Comparison of ENCODE assay signal across 8 cellular contexts in the genomic region with DNA sequence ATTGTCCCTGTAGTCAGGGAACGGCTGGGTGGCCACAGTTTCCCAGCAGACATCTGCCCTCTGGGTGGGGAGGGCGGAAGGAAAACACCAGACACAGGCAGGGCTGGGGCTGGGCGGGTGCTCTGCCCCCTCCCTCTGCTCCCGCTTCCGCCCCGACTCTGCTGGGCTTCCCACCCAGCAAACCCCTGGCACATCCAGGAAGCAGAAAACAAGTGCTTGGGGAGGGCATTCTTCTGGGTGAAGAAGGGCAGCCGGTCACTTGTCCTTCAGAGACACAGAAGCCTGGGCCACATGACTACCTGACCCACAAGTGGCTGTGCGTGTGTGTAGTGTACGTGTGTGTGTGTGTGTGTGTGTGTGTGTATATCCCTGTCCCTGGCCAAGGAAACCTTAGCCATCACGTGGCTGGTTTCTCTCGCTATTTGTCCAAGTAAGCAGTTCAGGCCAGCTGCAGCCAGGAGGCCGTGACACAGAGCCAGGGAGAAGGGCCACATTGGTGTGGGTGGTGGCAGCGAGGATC.
DNase-seq lines count a peak whose midpoint lies in the region; ATAC-seq, FAIRE-seq and TF ChIP-seq lines count a peak whose summit lies in the region.

No MANE protein-coding gene starts in this region.

- H3K36me3 Mint-ChIP-seq in activated naive CD4-positive, alpha-beta T cell treated with anti-CD3 and anti-CD28 coated beads for 36 hours (ENCODE audit: low read depth) = no peaks in the 10 kb centered on the region
- peaks cover 18% of the 10 kb centered on the region for H3K36me3 Mint-ChIP-seq in nephron (ENCODE audit: low read depth)

- no peak overlapping the region for H3K4me3 ChIP-seq in endothelial cell of umbilical vein (replicated peaks in 1 of 3; ENCODE audit: insufficient read depth in 1 of 3, low read depth in 1 of 3, low read length in 3 of 3)
- H3K4me3 ChIP-seq in vagina = no peak overlapping the region
- no peak overlapping the region for H3K4me3 ChIP-seq in WERI-Rb-1 (ENCODE audit: low read depth, low read length)

- no TSS peak for BruUV-seq in endothelial cell of umbilical vein (replicated peaks; lab: Mats Ljungman, UMichigan)

- no peaks in the 10 kb centered on the region for H3K27me3 Mint-ChIP-seq in activated naive CD4-positive, alpha-beta T cell treated with anti-CD3 and anti-CD28 coated beads for 36 hours (ENCODE audit: low read depth)
- no peaks in the 10 kb centered on the region for H3K27me3 Mint-ChIP-seq in nephron (ENCODE audit: low read depth)

- no peak for ATAC-seq in HG03280 (IDR thresholded peaks at IDR 0.05; ENCODE audit: unreplicated experiment)

- no peaks in the 10 kb centered on the region for H4K20me1 ChIP-seq in endothelial cell of umbilical vein (replicated peaks; ENCODE audit: control insufficient read depth, extremely low read depth, insufficient read depth, low read length)

- peaks cover 58% of the 10 kb centered on the region for H3K4me1 Mint-ChIP-seq in activated naive CD4-positive, alpha-beta T cell treated with anti-CD3 and anti-CD28 coated beads for 36 hours (ENCODE audit: low read depth)
- peaks cover 77% of the 10 kb centered on the region for H3K4me1 Mint-ChIP-seq in nephron

- H3K36me3 ChIP-seq in endothelial cell of umbilical vein (ENCODE audit: control insufficient read depth in 2 of 2, extremely low read depth in 1 of 2, insufficient read depth in 2 of 2, low read length in 2 of 2) (peaks cover 0 to 5% of the 10 kb centered on the region in 2 experiments), vagina (no peaks in the 10 kb centered on the region), WERI-Rb-1 (no peaks in the 10 kb centered on the region)

- H3K4me1 ChIP-seq in endothelial cell of umbilical vein (ENCODE audit: control insufficient read depth, extremely low read depth, insufficient read depth, low read length) (peaks cover 78% of the 10 kb centered on the region), vagina (peaks cover 97% of the 10 kb centered on the region)

- POLR2A ChIA-PET in endothelial cell of umbilical vein (lab: Charles Lee) = no interaction called here

- H3K27ac Mint-ChIP-seq in activated naive CD4-positive, alpha-beta T cell treated with anti-CD3 and anti-CD28 coated beads for 36 hours = peak overlapping the region; percentile 25
- peak overlapping the region; percentile 79 to 87 (median 85) for H3K27ac Mint-ChIP-seq in nephron

- H3K4me2 ChIP-seq in endothelial cell of umbilical vein (ENCODE audit: insufficient read depth, low read length) = no peak overlapping the region

- peak; percentile 83 for FAIRE-seq in endothelial cell of umbilical vein (lab: Jason Lieb, UNC)

- peak overlapping the region; percentile 72 for H3K27ac ChIP-seq in endothelial cell of umbilical vein (ENCODE audit: insufficient read depth, low read depth, low read length)
- peak overlapping the region; percentile 88 for H3K27ac ChIP-seq in vagina
- no peak overlapping the region for H3K27ac ChIP-seq in WERI-Rb-1

- no peaks in the 10 kb centered on the region for H3K9me1 ChIP-seq in endothelial cell of umbilical vein (replicated peaks; ENCODE audit: control insufficient read depth, extremely low read depth, insufficient read depth, low read length)

- CTCF ChIA-PET in activated naive CD4-positive, alpha-beta T cell treated with anti-CD3 and anti-CD28 coated beads for 36 hours (lab: Charles Lee) = interaction anchor here (0.6 kb wide), 1 partner anchor 56 kb away, joined by 3 read pairs; no protein-coding TSS in a partner anchor
- CTCF ChIA-PET in endothelial cell of umbilical vein (lab: Charles Lee) = interaction anchor here (1.4 kb wide), 1 partner anchor 17 kb away, joined by 3 read pairs; no protein-coding TSS in a partner anchor

- intact Hi-C loops in activated naive CD4-positive, alpha-beta T cell treated with anti-CD3 and anti-CD28 coated beads for 36 hours (cut with micrococcal nuclease) = loop anchor here (2.0 kb wide), 2 partner anchors 78 to 174 kb away; a partner anchor contains a TSS
- intact Hi-C loops in endothelial cell of umbilical vein (cut with micrococcal nuclease) (loop anchor here (1.0 kb wide), 1 partner anchor 17 kb away; no protein-coding TSS in a partner anchor), vagina (cut with DNase I) (loop anchor here (5.0 kb wide), 1 partner anchor 64 kb away; no protein-coding TSS in a partner anchor)

- TF ChIP-seq CTCF in endothelial cell of umbilical vein (IDR thresholded peaks at IDR 0.05; ENCODE audit: extremely low read depth in 1 of 2, insufficient read depth in 1 of 2, low read depth in 1 of 2, low read length in 2 of 2) = peak in 1 of 2 donors; percentile 9
- no peak for TF ChIP-seq CTCF in nephron (IDR thresholded peaks at IDR 0.05; ENCODE audit: unreplicated experiment in 3 of 3)
- peak in 1 of 3 experiments; percentile 36 for TF ChIP-seq CTCF in vagina (IDR thresholded peaks at IDR 0.05)
- no peak for TF ChIP-seq CTCF in WERI-Rb-1 (IDR thresholded peaks at IDR 0.05; ENCODE audit: low read depth, low read length)

- dilution Hi-C loops in endothelial cell of umbilical vein (cut with MboI; ENCODE audit: extremely low pct_ligation_motif_present, low sequenced_read_pairs) = no loop called here

- no peak overlapping the region for H3K9ac ChIP-seq in endothelial cell of umbilical vein (replicated peaks; ENCODE audit: extremely low read depth, insufficient read depth, low read length)

- H3K27me3 ChIP-seq in endothelial cell of umbilical vein (ENCODE audit: control insufficient read depth in 2 of 2, insufficient read depth in 2 of 2, low read length in 2 of 2) (no peaks in the 10 kb centered on the region), vagina (no peaks in the 10 kb centered on the region), WERI-Rb-1 (ENCODE audit: insufficient read depth, low read depth, severe bottlenecking) (no peaks in the 10 kb centered on the region)

- no peak for TF ChIP-seq POLR2A in endothelial cell of umbilical vein (IDR thresholded peaks at IDR 0.05; ENCODE audit: low read depth, low read length)
- TF ChIP-seq POLR2A in vagina (IDR thresholded peaks at IDR 0.05) = no peak

- no peaks in the 10 kb centered on the region for H3K79me2 ChIP-seq in endothelial cell of umbilical vein (ENCODE audit: control insufficient read depth, insufficient read depth, low read length)

- peak; percentile 74 for DNase-seq in activated naive CD4-positive, alpha-beta T cell treated with anti-CD3 and anti-CD28 coated beads for 36 hours
- DNase-seq in activated naive CD4-positive, alpha-beta T cell (lab: John Stamatoyannopoulos, UW) = no peak
- DNase-seq in endothelial cell of umbilical vein (ENCODE audit: low read depth, low spot score) (peak; percentile 67), vagina (ENCODE audit: extremely low spot score in 2 of 2) (no peak), NCI-H1092 (lab: John Stamatoyannopoulos, UW) (no peak), WERI-Rb-1 (no peak)

- no peaks in the 10 kb centered on the region for H3K9me3 Mint-ChIP-seq in activated naive CD4-positive, alpha-beta T cell treated with anti-CD3 and anti-CD28 coated beads for 36 hours
- H3K9me3 Mint-ChIP-seq in nephron = no peaks in the 10 kb centered on the region

- H2AFZ ChIP-seq in endothelial cell of umbilical vein (ENCODE audit: low read depth, low read length) = no peak overlapping the region

- H3K4me3 Mint-ChIP-seq in activated naive CD4-positive, alpha-beta T cell treated with anti-CD3 and anti-CD28 coated beads for 36 hours = no peak overlapping the region
- H3K4me3 Mint-ChIP-seq in nephron = no peak overlapping the region

- H3K9me3 ChIP-seq in endothelial cell of umbilical vein (replicated peaks; ENCODE audit: control insufficient read depth, insufficient read depth, low read length) = no peaks in the 10 kb centered on the region
- H3K9me3 ChIP-seq in vagina = no peaks in the 10 kb centered on the region
- H3K9me3 ChIP-seq in WERI-Rb-1 (ENCODE audit: severe bottlenecking) = no peaks in the 10 kb centered on the region

TF ChIP-seq in endothelial cell of umbilical vein, 7 proteins besides CTCF, POLR2A, EP300 and RAD21:
- TF ChIP-seq GATA2 (IDR thresholded peaks at IDR 0.05; ENCODE audit: insufficient read depth, insufficient read length, low read depth, low read length) = no peak
- TF ChIP-seq JUN (IDR thresholded peaks at IDR 0.05; ENCODE audit: borderline replicate concordance, insufficient read depth, insufficient read length, low read depth) = no peak
- TF ChIP-seq POLR2AphosphoS5 (IDR thresholded peaks at IDR 0.05; ENCODE audit: insufficient read depth, low read depth, low read length) = peak; percentile 34
- TF ChIP-seq, protein P1, sequence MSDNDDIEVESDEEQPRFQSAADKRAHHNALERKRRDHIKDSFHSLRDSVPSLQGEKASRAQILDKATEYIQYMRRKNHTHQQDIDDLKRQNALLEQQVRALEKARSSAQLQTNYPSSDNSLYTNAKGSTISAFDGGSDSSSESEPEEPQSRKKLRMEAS (IDR thresholded peaks at IDR 0.05; ENCODE audit: insufficient read depth, insufficient read length) = peak; percentile 59

Comparison
In these comparisons a context has a peak if more than half of its experiments do, and no peak if none do; other contexts are left out.
1. DNase-seq: peak in activated naive CD4-positive, alpha-beta T cell treated with anti-CD3 and anti-CD28 coated beads for 36 hours (single experiment) and endothelial cell of umbilical vein (single experiment); none in activated naive CD4-positive, alpha-beta T cell (0 of 4), vagina (0 of 2), NCI-H1092 (single experiment) and WERI-Rb-1 (single experiment).